ENCODE assay signal across 13 cellular contexts in genomic region chr20:62710886-62711702, GRCh38. TPM values are rescaled to one million over a fixed set of nuclear protein-coding genes. Genes with fewer than 3 reads are reported as not detected.
DNase-seq lines count a peak whose midpoint lies in the region; ATAC-seq and TF ChIP-seq lines count a peak whose summit lies in the region.
"Had no signal": no experiment of that assay in that cellular context is flagged by ENCODE, and none has a peak within 500 bp of the region (broad histone marks: within the 10 kb centered on the region; RNA-seq: fewer than 3 reads in every experiment).

No MANE protein-coding gene starts in this region.

- no peaks in the 10 kb centered on the region for H3K9me2 ChIP-seq in PC-3 (replicated peaks; ENCODE audit: low read length)

- H3K4me1 Mint-ChIP-seq in stimulated activated naive CD8-positive, alpha-beta T cell treated with anti-CD3 and anti-CD28 coated beads, Interleukin-15, amount 100 ng/mL, for 72 hours = peaks cover 12% of the 10 kb centered on the region

- intact Hi-C loops in left ventricle myocardium superior (cut with micrococcal nuclease) (no loop called here), left cardiac atrium (cut with DNase I) (no loop called here), PC-3 (cut with micrococcal nuclease) (no loop called here), mammary epithelial cell (cut with micrococcal nuclease) (no loop called here)

- H3K4me2 ChIP-seq in PC-3 (ENCODE audit: low read length) (peak overlapping the region; percentile 86), mammary epithelial cell (ENCODE audit: insufficient read depth, low read depth, low read length) (peak overlapping the region; percentile 20)

- no peak overlapping the region for H3K9ac ChIP-seq in PC-3 (ENCODE audit: low read length)
- no peak overlapping the region for H3K9ac ChIP-seq in mammary epithelial cell (ENCODE audit: insufficient read depth, low read length)

- H3K9me3 Mint-ChIP-seq in stimulated activated naive CD8-positive, alpha-beta T cell treated with anti-CD3 and anti-CD28 coated beads, Interleukin-15, amount 100 ng/mL, for 72 hours = no peaks in the 10 kb centered on the region
- H3K9me3 Mint-ChIP-seq: T-helper 1 cell treated with Interleukin-12 subunit alpha and Interleukin-12 subunit beta and Interleukin-4 antibody, amounts not matched to agents 30 μg/mL and 1 μg/mL, for 36 hours had no signal

- no peak overlapping the region; the same call in 1 of the 2 replicates for H2AFZ ChIP-seq in PC-3 (ENCODE audit: low read length)
- no peak overlapping the region for H2AFZ ChIP-seq in mammary epithelial cell (ENCODE audit: low read depth, low read length)

- POLR2A ChIA-PET in PC-3 (lab: Charles Lee; ENCODE audit: unreplicated experiment) = interaction anchor here (0.5 to 0.6 kb wide), 2 partner anchors 52 to 80 kb away, joined by 3 to 6 read pairs; no protein-coding TSS in a partner anchor

- WGBS in mammary epithelial cell (ENCODE audit: low coverage, missing lambda C conversion rate) = 30% methylated on average over 5 of the region's 23 CpGs

- CTCF ChIA-PET in PC-3 (lab: Charles Lee) = interaction anchor here (0.6 to 1.6 kb wide), 3 partner anchors 39 to 212 kb away, joined by 3 to 5 read pairs (median 4); no protein-coding TSS in a partner anchor
- CTCF ChIA-PET in mammary epithelial cell (lab: Charles Lee; ENCODE audit: low non-redundant PET) = no interaction called here

- H4K20me1 ChIP-seq in PC-3 (ENCODE audit: low read length) (no peaks in the 10 kb centered on the region), mammary epithelial cell (ENCODE audit: insufficient read depth, low read length) (no peaks in the 10 kb centered on the region)

- H3K36me3 ChIP-seq in PC-3 (ENCODE audit: low read depth, low read length) (no peaks in the 10 kb centered on the region), mammary epithelial cell (ENCODE audit: insufficient read depth, low read length) (no peaks in the 10 kb centered on the region)
- H3K36me3 ChIP-seq: upper lobe of left lung had no signal

- 0 out of 2 replicates have a peak, but pooled peaks cover 4% of the 10 kb centered on the region for H3K79me2 ChIP-seq in PC-3 (ENCODE audit: low read length)
- no peaks in the 10 kb centered on the region for H3K79me2 ChIP-seq in mammary epithelial cell (ENCODE audit: insufficient read depth, low read length)

- H3F3A ChIP-seq in PC-3 (ENCODE audit: low read length, unreplicated experiment) = no peaks in the 10 kb centered on the region

- TF ChIP-seq CTCF in PC-3 (conservative IDR thresholded peaks at IDR 0.05; ENCODE audit: low read depth, low read length) = no peak
- no peak for TF ChIP-seq CTCF in mammary epithelial cell (conservative IDR thresholded peaks at IDR 0.05 in 1 of 2, IDR thresholded peaks at IDR 0.05 in 1 of 2; ENCODE audit: extremely low read depth in 1 of 2, insufficient read depth in 1 of 2, low read depth in 1 of 2, low read length in 2 of 2)

- H3K4me1 ChIP-seq in PC-3 (ENCODE audit: insufficient read depth, low read length) = peaks cover 18% of the 10 kb centered on the region; the same call in 1 of the 2 replicates
- H3K4me1 ChIP-seq in mammary epithelial cell (ENCODE audit: insufficient read depth, low read length) = peaks cover 27% of the 10 kb centered on the region

- in situ Hi-C loops in mammary epithelial cell (cut with MboI; ENCODE audit: low sequenced_read_pairs in 2 of 2) = no loop called here

- dilution Hi-C loops in mammary epithelial cell (cut with HindIII; ENCODE audit: low sequenced_read_pairs) = loop anchor here (5.0 kb wide), 1 partner anchor 44 kb away; no protein-coding TSS in a partner anchor

- BruUV-seq in PC-3 (replicated peaks; lab: Mats Ljungman, UMichigan) = no TSS peak
- BruUV-seq in mammary epithelial cell (replicated peaks; lab: Mats Ljungman, UMichigan) = no TSS peak

- no peak overlapping the region for H3K4me3 Mint-ChIP-seq in stimulated activated naive CD8-positive, alpha-beta T cell treated with anti-CD3 and anti-CD28 coated beads, Interleukin-15, amount 100 ng/mL, for 72 hours
- H3K4me3 Mint-ChIP-seq: T-helper 1 cell treated with Interleukin-12 subunit alpha and Interleukin-12 subunit beta and Interleukin-4 antibody, amounts not matched to agents 30 μg/mL and 1 μg/mL, for 36 hours had no signal

- H3K27me3 Mint-ChIP-seq in stimulated activated naive CD8-positive, alpha-beta T cell treated with anti-CD3 and anti-CD28 coated beads, Interleukin-15, amount 100 ng/mL, for 72 hours = peaks cover 66% of the 10 kb centered on the region

- H3K4me3 ChIP-seq in PC-3 (ENCODE audit: low read length) (peak overlapping the region; percentile 64), mammary epithelial cell (replicated peaks in 1 of 3; ENCODE audit: insufficient read depth in 1 of 3, low read depth in 2 of 3, low read length in 3 of 3) (no peak overlapping the region)
- H3K4me3 ChIP-seq: skin epidermis had no signal

- DNase-seq in left ventricle myocardium superior (peak; percentile 18), left cardiac atrium (no peak), PC-3 (peak; percentile 86), mammary epithelial cell (peak; percentile 21), NCI-H1092 (lab: John Stamatoyannopoulos, UW) (no peak)
- no peak for DNase-seq in stimulated activated naive CD8-positive, alpha-beta T cell treated with anti-CD3 and anti-CD28 coated beads, Interleukin-15, amount 100 ng/mL, for 72 hours
- DNase-seq: NCI-H1048 had no signal

- no peak overlapping the region for H3K27ac Mint-ChIP-seq in stimulated activated naive CD8-positive, alpha-beta T cell treated with anti-CD3 and anti-CD28 coated beads, Interleukin-15, amount 100 ng/mL, for 72 hours
- H3K27ac Mint-ChIP-seq: T-helper 1 cell treated with Interleukin-12 subunit alpha and Interleukin-12 subunit beta and Interleukin-4 antibody, amounts not matched to agents 30 μg/mL and 1 μg/mL, for 36 hours had no signal

- ATAC-seq in left ventricle myocardium superior = no peak
- ATAC-seq in left cardiac atrium = no peak
- ATAC-seq in PC-3 = peak; percentile 79
- peak; percentile 56 for ATAC-seq in stimulated activated naive CD8-positive, alpha-beta T cell treated with anti-CD3 and anti-CD28 coated beads, Interleukin-15, amount 100 ng/mL, for 72 hours
- no peak for ATAC-seq in HG02884 (IDR thresholded peaks at IDR 0.05; ENCODE audit: unreplicated experiment)
- ATAC-seq in HG03196 (IDR thresholded peaks at IDR 0.05; ENCODE audit: unreplicated experiment) = no peak

- H3K27me3 ChIP-seq in PC-3 (ENCODE audit: low read length) (0 out of 2 replicates have a peak, but pooled peaks cover 3% of the 10 kb centered on the region), mammary epithelial cell (ENCODE audit: insufficient read depth, low read length) (peaks cover 4% of the 10 kb centered on the region)

- no peaks in the 10 kb centered on the region for H3K9me3 ChIP-seq in PC-3 (ENCODE audit: low read length)
- H3K9me3 ChIP-seq in mammary epithelial cell (replicated peaks; ENCODE audit: insufficient read depth, low read length) = no peaks in the 10 kb centered on the region

- H3K27ac ChIP-seq in PC-3 (ENCODE audit: low read length) (no peak overlapping the region), mammary epithelial cell (ENCODE audit: insufficient read depth, low read depth, low read length) (no peak overlapping the region)
- H3K27ac ChIP-seq: skin epidermis, upper lobe of left lung had no signal

RNA-seq across cellular contexts. Expression of gene NTSR1, which starts 2.5 kb away (rescaled TPM):
- total RNA-seq in left ventricle myocardium superior (not detected), left cardiac atrium (not detected), PC-3 (2014; rRNA removed) (7.8 and 10.6 TPM in 2 replicates), mammary epithelial cell (under 1 TPM in 1 of 2 donors, not detected in 1; 0.14 TPM)
- polyA plus RNA-seq in mammary epithelial cell = 0.82 TPM
- polyA minus RNA-seq in mammary epithelial cell = 0.83 TPM
- total RNA-seq: mesenteric fat pad had no signal

Comparison
In these comparisons a context has a peak if more than half of its experiments do, and no peak if none do; other contexts are left out.
1. DNase-seq: peak in left ventricle myocardium superior (single experiment), PC-3 (single experiment) and mammary epithelial cell (single experiment); none in left cardiac atrium (single experiment), stimulated activated naive CD8-positive, alpha-beta T cell treated with anti-CD3 and anti-CD28 coated beads, Interleukin-15, amount 100 ng/mL, for 72 hours (0 of 2) and NCI-H1092 (single experiment).
2. ATAC-seq: peak in PC-3 (single experiment) and stimulated activated naive CD8-positive, alpha-beta T cell treated with anti-CD3 and anti-CD28 coated beads, Interleukin-15, amount 100 ng/mL, for 72 hours (single experiment); none in left ventricle myocardium superior (single experiment), left cardiac atrium (0 of 2), HG02884 (single experiment) and HG03196 (single experiment).